ENCODE assay signal across 8 cellular contexts in the genomic region with DNA sequence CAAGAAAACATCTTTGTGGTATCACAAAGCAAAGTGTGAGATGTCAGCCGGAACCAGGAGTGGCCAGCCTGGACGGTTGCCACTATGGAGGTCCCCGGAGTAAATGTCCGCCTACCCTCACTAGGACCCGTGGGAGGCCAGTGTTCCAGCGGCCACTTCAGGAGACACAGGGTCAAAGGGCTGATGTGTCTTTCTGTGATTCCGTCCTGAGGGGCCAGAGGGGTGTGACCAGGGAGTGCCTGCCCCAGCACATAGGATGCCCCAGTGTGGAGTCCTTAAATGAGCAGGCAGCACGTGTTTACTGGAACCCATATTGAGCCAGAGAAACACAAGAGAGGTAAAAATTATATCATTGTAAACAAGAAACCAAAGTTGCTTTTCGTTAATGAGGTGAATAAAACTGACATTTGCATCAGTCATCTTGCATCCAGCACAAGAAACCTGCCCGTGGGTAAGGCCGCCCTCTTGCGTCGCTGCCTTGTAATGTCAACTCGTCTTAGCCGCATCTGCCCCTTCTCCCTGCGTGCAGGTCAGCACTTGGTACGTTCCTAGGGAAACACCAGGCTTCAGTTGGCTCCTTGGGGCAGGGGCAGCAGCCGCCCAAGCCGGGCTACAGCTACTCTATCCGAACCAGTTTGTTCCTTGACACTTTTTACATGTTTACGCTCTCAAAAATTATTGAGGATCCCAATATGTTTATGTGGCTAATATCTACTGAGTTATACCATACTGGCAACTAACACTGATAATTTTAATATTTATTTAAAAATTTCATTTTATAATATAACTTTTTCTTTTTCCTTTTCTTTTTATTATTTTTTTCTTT. TPM values are rescaled to one million over a fixed set of nuclear protein-coding genes. Genes with fewer than 3 reads are reported as not detected.
A peak's percentile ranks its signal among the peaks of the same experiment; 100 is the strongest.
DNase-seq lines count a peak whose midpoint lies in the region; ATAC-seq and TF ChIP-seq lines count a peak whose summit lies in the region.

No MANE protein-coding gene starts in this region.

- H3K27me3 ChIP-seq in breast epithelium: no peaks in the 10 kb centered on the region

- H3K27ac ChIP-seq in VCaP (no peak overlapping the region; the same call in 1 of the 2 replicates), breast epithelium (no peak overlapping the region)

- DNase-seq in AG08395 (ENCODE audit: low spot score) (peak; percentile 89), NCI-H2196 (lab: John Stamatoyannopoulos, UW; ENCODE audit: unreplicated experiment) (peak; percentile 83), breast epithelium (ENCODE audit: low spot score in 2 of 2) (peak; percentile 78 to 89), islet precursor cell (peak; percentile 95)
- peak; percentile 51 to 63 for DNase-seq in stimulated activated CD4-positive, alpha-beta T cell treated with anti-CD3 and anti-CD28 coated beads, Interleukin-1b, Interleukin-23, amount 100 ng/mL, for 1 hour (ENCODE audit: low read depth in 2 of 2)

- peaks cover 11 to 13% of the 10 kb centered on the region in 2 donors for H3K9me3 ChIP-seq in breast epithelium

- TF ChIP-seq CTCF in VCaP (conservative IDR thresholded peaks at IDR 0.05): peak; percentile 93
- peak; percentile 67 to 92 (median 84) for TF ChIP-seq CTCF in breast epithelium (IDR thresholded peaks at IDR 0.05)

- H3K4me3 ChIP-seq in breast epithelium: peak overlapping the region in 1 of 3 donors; percentile 19

- ATAC-seq in GM18873 (IDR thresholded peaks at IDR 0.05; ENCODE audit: low FRiP score, unreplicated experiment): peak; percentile 74
- peak; percentile 74 for ATAC-seq in HG03108 (IDR thresholded peaks at IDR 0.05; ENCODE audit: unreplicated experiment)

- intact Hi-C loops in breast epithelium (cut with DNase I; ENCODE audit: low total_unique reads): loop anchor here (10.0 kb wide), 1 partner anchor 83 kb away; the partner anchor contains the start of gene MATN3

- H3K4me1 ChIP-seq in breast epithelium: no peaks in the 10 kb centered on the region

- no peaks in the 10 kb centered on the region for H3K36me3 ChIP-seq in breast epithelium

- no peak for TF ChIP-seq POLR2A in breast epithelium (IDR thresholded peaks at IDR 0.05)

RNA-seq across cellular contexts. Expression of gene LAPTM4A, which starts 46.7 kb away (rescaled TPM):
- 100 to 1,000 TPM; 199 to 349 (median 264) TPM for total RNA-seq in breast epithelium
